In the genomic region with DNA sequence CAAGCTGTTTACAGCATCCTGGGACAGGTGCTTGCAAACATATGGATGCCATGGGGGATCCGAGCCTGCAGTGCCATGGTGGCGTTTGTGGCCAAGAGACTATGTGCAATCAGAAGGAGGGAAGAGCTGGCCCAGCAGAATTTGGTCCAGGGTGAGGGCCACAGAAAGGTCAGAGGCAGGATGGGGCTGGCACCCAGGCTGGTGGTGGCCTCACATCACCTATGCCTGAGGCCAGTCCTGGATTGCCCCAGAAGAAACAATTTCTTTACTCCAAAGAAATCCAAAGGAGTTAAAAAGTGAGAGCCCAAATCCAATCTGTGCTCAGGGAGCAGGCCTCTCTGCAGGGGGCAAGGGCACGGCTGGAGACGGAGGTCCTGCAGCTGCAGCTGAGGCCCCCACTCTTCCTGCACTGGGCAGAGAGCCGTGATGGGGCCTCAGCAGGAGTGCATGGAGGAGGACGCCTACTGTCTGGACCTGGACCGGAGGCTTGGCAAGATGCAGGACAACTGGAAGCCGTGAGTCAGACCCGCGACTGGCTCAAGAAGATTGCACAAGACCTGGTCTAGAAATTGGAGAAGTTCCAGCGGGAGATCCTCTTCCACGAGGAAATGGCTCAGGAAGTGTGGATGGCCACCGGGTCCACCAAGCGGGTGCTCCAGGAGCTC, we compare ENCODE assay signal across 1 cellular context.
A peak's percentile ranks its signal among the peaks of the same experiment; 100 is the strongest.
TF ChIP-seq lines count a peak whose summit lies in the region.

No MANE protein-coding gene starts in this region.

TF ChIP-seq in IMR-90, 13 proteins besides CTCF, POLR2A, EP300 and RAD21:
- TF ChIP-seq, protein P1, sequence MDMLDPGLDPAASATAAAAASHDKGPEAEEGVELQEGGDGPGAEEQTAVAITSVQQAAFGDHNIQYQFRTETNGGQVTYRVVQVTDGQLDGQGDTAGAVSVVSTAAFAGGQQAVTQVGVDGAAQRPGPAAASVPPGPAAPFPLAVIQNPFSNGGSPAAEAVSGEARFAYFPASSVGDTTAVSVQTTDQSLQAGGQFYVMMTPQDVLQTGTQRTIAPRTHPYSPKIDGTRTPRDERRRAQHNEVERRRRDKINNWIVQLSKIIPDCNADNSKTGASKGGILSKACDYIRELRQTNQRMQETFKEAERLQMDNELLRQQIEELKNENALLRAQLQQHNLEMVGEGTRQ (IDR thresholded peaks at IDR 0.05; ENCODE audit: low read depth, low read length): no peak
- TF ChIP-seq SMC3 (IDR thresholded peaks at IDR 0.05; ENCODE audit: low read depth, low read length): no peak
- TF ChIP-seq RCOR1 (IDR thresholded peaks at IDR 0.05; ENCODE audit: insufficient replicate concordance, low read length): no peak
- TF ChIP-seq RFX5 (IDR thresholded peaks at IDR 0.05; ENCODE audit: low read depth, low read length): no peak
- no peak for TF ChIP-seq CHD1 (IDR thresholded peaks at IDR 0.05; ENCODE audit: low read depth, low read length)
- peak; percentile 67 for TF ChIP-seq CEBPB (IDR thresholded peaks at IDR 0.05; ENCODE audit: low read depth, low read length)
- no peak for TF ChIP-seq MAFK (IDR thresholded peaks at IDR 0.05; ENCODE audit: low read depth, low read length)
